ENCODE assay signal across 1 cellular context in the genomic region with DNA sequence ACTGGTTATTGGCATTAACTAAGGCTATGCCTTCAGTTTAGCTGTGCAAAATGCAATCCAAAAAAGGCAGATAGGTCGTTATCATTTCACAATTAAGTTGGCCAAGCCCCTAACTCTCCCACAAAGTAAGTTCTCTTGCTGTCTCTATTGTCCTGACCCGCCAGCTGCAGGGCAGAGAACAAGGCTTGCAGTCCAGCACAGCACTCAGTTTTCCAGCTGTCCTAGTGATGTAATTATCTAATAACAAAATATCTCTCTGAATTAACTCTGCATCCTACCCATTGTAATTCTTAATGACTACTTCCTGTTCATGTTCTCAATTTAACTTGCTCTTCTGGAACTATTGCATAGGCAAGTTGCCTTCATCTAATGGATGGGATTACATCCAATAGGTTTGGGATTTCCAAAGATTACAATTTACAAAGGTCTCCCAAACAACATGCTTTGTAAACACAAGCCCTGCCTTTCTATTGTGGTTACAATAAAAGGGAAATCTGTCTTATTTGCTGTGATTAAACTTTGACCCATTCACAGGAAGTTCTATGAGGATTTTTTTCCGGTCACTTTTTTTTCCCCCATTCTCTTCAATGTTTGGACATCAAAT.
TF ChIP-seq lines count a peak whose summit lies in the region.

No MANE protein-coding gene starts in this region.

TF ChIP-seq in HepG2, 621 proteins besides CTCF, POLR2A, EP300 and RAD21:
- TF ChIP-seq, protein P1, sequence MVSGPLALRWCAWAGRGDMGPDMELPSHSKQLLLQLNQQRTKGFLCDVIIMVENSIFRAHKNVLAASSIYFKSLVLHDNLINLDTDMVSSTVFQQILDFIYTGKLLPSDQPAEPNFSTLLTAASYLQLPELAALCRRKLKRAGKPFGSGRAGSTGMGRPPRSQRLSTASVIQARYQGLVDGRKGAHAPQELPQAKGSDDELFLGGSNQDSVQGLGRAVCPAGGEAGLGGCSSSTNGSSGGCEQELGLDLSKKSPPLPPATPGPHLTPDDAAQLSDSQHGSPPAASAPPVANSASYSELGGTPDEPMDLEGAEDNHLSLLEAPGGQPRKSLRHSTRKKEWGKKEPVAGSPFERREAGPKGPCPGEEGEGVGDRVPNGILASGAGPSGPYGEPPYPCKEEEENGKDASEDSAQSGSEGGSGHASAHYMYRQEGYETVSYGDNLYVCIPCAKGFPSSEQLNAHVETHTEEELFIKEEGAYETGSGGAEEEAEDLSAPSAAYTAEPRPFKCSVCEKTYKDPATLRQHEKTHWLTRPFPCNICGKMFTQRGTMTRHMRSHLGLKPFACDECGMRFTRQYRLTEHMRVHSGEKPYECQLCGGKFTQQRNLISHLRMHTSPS (CRISPR knock-in tag; IDR thresholded peaks at IDR 0.05; ENCODE audit: low read depth), result no peak
- TF ChIP-seq ZMYM3 (CRISPR knock-in tag; IDR thresholded peaks at IDR 0.05) (no peak), ZNF556 (CRISPR knock-in tag; IDR thresholded peaks at IDR 0.05; ENCODE audit: borderline replicate concordance) (no peak), ZNF7 (CRISPR knock-in tag; IDR thresholded peaks at IDR 0.05) (no peak), HDAC1 (CRISPR knock-in tag; IDR thresholded peaks at IDR 0.05) (no peak), ZNF776 (CRISPR knock-in tag; IDR thresholded peaks at IDR 0.05) (no peak), SOX13 (IDR thresholded peaks at IDR 0.05) (no peak), SOX13 (CRISPR knock-in tag; conservative IDR thresholded peaks at IDR 0.05 in 1 of 2, IDR thresholded peaks at IDR 0.05 in 1 of 2) (peak in 1 of 2 experiments; percentile 65; a peak in 2 of 4 replicates), SOX5 (CRISPR knock-in tag; IDR thresholded peaks at IDR 0.05; ENCODE audit: borderline replicate concordance) (peak; percentile 16; the same call in 1 of the 2 replicates), HMG20B (CRISPR knock-in tag; conservative IDR thresholded peaks at IDR 0.05) (no peak), FOXM1 (CRISPR knock-in tag; IDR thresholded peaks at IDR 0.05) (no peak), REL (CRISPR knock-in tag; conservative IDR thresholded peaks at IDR 0.05) (no peak), SOX6 (IDR thresholded peaks at IDR 0.05) (no peak), SOX6 (CRISPR knock-in tag; IDR thresholded peaks at IDR 0.05) (peak; percentile 32; the same call in 1 of the 2 replicates)
- TF ChIP-seq, protein P2, sequence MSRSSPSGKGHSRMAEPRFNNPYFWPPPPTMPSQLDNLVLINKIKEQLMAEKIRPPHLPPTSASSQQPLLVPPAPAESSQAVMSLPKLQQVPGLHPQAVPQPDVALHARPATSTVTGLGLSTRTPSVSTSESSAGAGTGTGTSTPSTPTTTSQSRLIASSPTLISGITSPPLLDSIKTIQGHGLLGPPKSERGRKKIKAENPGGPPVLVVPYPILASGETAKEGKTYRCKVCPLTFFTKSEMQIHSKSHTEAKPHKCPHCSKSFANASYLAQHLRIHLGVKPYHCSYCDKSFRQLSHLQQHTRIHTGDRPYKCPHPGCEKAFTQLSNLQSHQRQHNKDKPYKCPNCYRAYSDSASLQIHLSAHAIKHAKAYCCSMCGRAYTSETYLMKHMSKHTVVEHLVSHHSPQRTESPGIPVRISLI (CRISPR knock-in tag; IDR thresholded peaks at IDR 0.05; ENCODE audit: borderline replicate concordance), result peak; percentile 42; the same call in 1 of the 2 replicates
- TF ChIP-seq, protein P3, sequence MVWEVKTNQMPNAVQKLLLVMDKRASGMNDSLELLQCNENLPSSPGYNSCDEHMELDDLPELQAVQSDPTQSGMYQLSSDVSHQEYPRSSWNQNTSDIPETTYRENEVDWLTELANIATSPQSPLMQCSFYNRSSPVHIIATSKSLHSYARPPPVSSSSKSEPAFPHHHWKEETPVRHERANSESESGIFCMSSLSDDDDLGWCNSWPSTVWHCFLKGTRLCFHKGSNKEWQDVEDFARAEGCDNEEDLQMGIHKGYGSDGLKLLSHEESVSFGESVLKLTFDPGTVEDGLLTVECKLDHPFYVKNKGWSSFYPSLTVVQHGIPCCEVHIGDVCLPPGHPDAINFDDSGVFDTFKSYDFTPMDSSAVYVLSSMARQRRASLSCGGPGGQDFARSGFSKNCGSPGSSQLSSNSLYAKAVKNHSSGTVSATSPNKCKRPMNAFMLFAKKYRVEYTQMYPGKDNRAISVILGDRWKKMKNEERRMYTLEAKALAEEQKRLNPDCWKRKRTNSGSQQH (CRISPR knock-in tag; IDR thresholded peaks at IDR 0.05; ENCODE audit: low read depth), result no peak
